In genomic region chr6:108796875-108797274, GRCh38 we compare ENCODE assay signal across 33 cellular contexts. TPM values are rescaled to one million over a fixed set of nuclear protein-coding genes. Genes with fewer than 3 reads are reported as not detected.
DNase-seq lines count a peak whose midpoint lies in the region; FAIRE-seq and TF ChIP-seq lines count a peak whose summit lies in the region.
"Had no signal": no experiment of that assay in that cellular context is flagged by ENCODE, and none has a peak within 500 bp of the region (broad histone marks: within the 10 kb centered on the region; RNA-seq: fewer than 3 reads in every experiment).

No MANE protein-coding gene starts in this region.

- peak; percentile 25 for FAIRE-seq in D721Med (lab: Jason Lieb, UNC)
- FAIRE-seq: colon, GM19239, H54, HTR-8/SVneo had no signal

- H3K27ac ChIP-seq in KOPT-K1 (ENCODE audit: low read depth, low read length, poor library complexity, severe bottlenecking): peak overlapping the region; percentile 81
- H3K27ac ChIP-seq in hepatocyte: peak overlapping the region; percentile 62
- H3K27ac ChIP-seq: C4-2B, epithelial cell of prostate, left ventricle myocardium inferior, psoas muscle, sigmoid colon had no signal

- H3K27me3 ChIP-seq in hepatocyte: no peaks in the 10 kb centered on the region
- H3K27me3 ChIP-seq: MG63, sigmoid colon had no signal

- H3K9me3 ChIP-seq in KOPT-K1 (ENCODE audit: insufficient read depth, low read length, poor library complexity, severe bottlenecking) (no peaks in the 10 kb centered on the region), hepatocyte (ENCODE audit: low read depth) (no peaks in the 10 kb centered on the region)
- H3K9me3 ChIP-seq: left ventricle myocardium inferior, MG63, psoas muscle, sigmoid colon had no signal

- H3K4me3 ChIP-seq in hepatocyte: no peak overlapping the region
- H3K4me3 ChIP-seq: left ventricle myocardium inferior, MG63, psoas muscle, sigmoid colon had no signal

- no peaks in the 10 kb centered on the region for H3K27me3 Mint-ChIP-seq in progenitor cell of endocrine pancreas
- H3K27me3 Mint-ChIP-seq: activated CD4-positive, alpha-beta T cell treated with anti-CD3 and anti-CD28 coated beads, Interleukin-2, amount 10 ng/mL, durations not matched to agents 7 days and 5 days; activated CD8-positive, alpha-beta memory T cell treated with anti-CD3 and anti-CD28 coated beads, Interleukin-2, amount 10 ng/mL, durations not matched to agents 7 days and 5 days; type B pancreatic cell had no signal

- H3K4me1 ChIP-seq in hepatocyte (ENCODE audit: insufficient read depth): peaks cover 56% of the 10 kb centered on the region

- peak overlapping the region; percentile 72 for H3K27ac Mint-ChIP-seq in progenitor cell of endocrine pancreas
- H3K27ac Mint-ChIP-seq: activated CD4-positive, alpha-beta T cell treated with anti-CD3 and anti-CD28 coated beads, Interleukin-2, amount 10 ng/mL, durations not matched to agents 7 days and 5 days; activated CD8-positive, alpha-beta memory T cell treated with anti-CD3 and anti-CD28 coated beads, Interleukin-2, amount 10 ng/mL, durations not matched to agents 7 days and 5 days; activated naive CD8-positive, alpha-beta T cell treated with anti-CD3 and anti-CD28 coated beads, Interleukin-2, amount 10 ng/mL, durations not matched to agents 7 days and 5 days had no signal

- H3K4me2 ChIP-seq in hepatocyte: no peak overlapping the region

- no peaks in the 10 kb centered on the region for H3K9me2 ChIP-seq in hepatocyte (replicated peaks; ENCODE audit: insufficient read depth)

- peaks cover 70% of the 10 kb centered on the region for H3K4me1 Mint-ChIP-seq in progenitor cell of endocrine pancreas (ENCODE audit: low read depth)

- WGBS in hepatocyte (ENCODE audit: low lambda C conversion rate, missing lambda C conversion rate): 58% methylated on average over 3 of the region's 3 CpGs

- H3K36me3 Mint-ChIP-seq in progenitor cell of endocrine pancreas (ENCODE audit: insufficient read depth): peaks cover 2% of the 10 kb centered on the region
- H3K36me3 Mint-ChIP-seq: activated CD8-positive, alpha-beta memory T cell treated with anti-CD3 and anti-CD28 coated beads, Interleukin-2, amount 10 ng/mL, durations not matched to agents 7 days and 5 days; type B pancreatic cell had no signal

- DNase-seq in D721Med (ENCODE audit: insufficient read length, low spot score): no peak
- no peak for DNase-seq in hepatocyte (ENCODE audit: low spot score)
- DNase-seq in progenitor cell of endocrine pancreas (ENCODE audit: low spot score, unreplicated experiment): no peak
- DNase-seq in ecto neural progenitor cell (ENCODE audit: low spot score): no peak
- no peak for DNase-seq in stimulated activated CD4-positive, alpha-beta T cell treated with anti-CD3 and anti-CD28 coated beads, Interleukin-2, amount 100 ng/mL, for 24 hours
- DNase-seq in cerebellum (ENCODE audit: low spot score): no peak
- DNase-seq: activated CD4-positive, alpha-beta T cell treated with anti-CD3 and anti-CD28 coated beads, Interleukin-2, amount 10 ng/mL, durations not matched to agents 7 days and 5 days; activated CD8-positive, alpha-beta memory T cell treated with anti-CD3 and anti-CD28 coated beads, Interleukin-2, amount 10 ng/mL, durations not matched to agents 7 days and 5 days; activated gamma-delta T cell treated with Interleukin-2 at 50 U/mL for 16 hours; activated naive CD8-positive, alpha-beta T cell treated with anti-CD3 and anti-CD28 coated beads, Interleukin-2, amount 10 ng/mL, durations not matched to agents 7 days and 5 days; activated T-cell treated with anti-CD3 and anti-CD28 coated beads, Interleukin-2, amount 50 U/mL, for 4 hours; aorta; effector CD4-positive, alpha-beta T cell; KBM-7; left ventricle myocardium inferior; MG63; NCI-H1105; NCI-H2029; NCI-H526; NK-92 treated with Interleukin-12 subunit alpha and Interleukin-12 subunit beta, amount 100 ng/mL, for 24 hours; PC-3; psoas muscle; Right ventricle myocardium superior; sigmoid colon; stimulated activated CD4-positive, alpha-beta T cell treated with anti-CD3 and anti-CD28 coated beads, Interleukin-4, amount 100 ng/mL, for 4 hours had no signal

- peaks cover 3% of the 10 kb centered on the region for H3K9me3 Mint-ChIP-seq in progenitor cell of endocrine pancreas (ENCODE audit: low read depth)
- H3K9me3 Mint-ChIP-seq: activated CD4-positive, alpha-beta T cell treated with anti-CD3 and anti-CD28 coated beads, Interleukin-2, amount 10 ng/mL, durations not matched to agents 7 days and 5 days; activated naive CD8-positive, alpha-beta T cell treated with anti-CD3 and anti-CD28 coated beads, Interleukin-2, amount 10 ng/mL, durations not matched to agents 7 days and 5 days; activated T-cell treated with anti-CD3 and anti-CD28 coated beads, Interleukin-2, amount 50 U/mL, for 4 hours; type B pancreatic cell had no signal

- TF ChIP-seq CTCF in D721Med (IDR thresholded peaks at IDR 0.05; ENCODE audit: insufficient read depth, missing control alignments) (no peak), hepatocyte (IDR thresholded peaks at IDR 0.05; ENCODE audit: poor library complexity) (no peak), progenitor cell of endocrine pancreas (IDR thresholded peaks at IDR 0.05; ENCODE audit: unreplicated experiment) (no peak)

- no peaks in the 10 kb centered on the region for H3K79me2 ChIP-seq in hepatocyte

- H3K36me3 ChIP-seq in KOPT-K1 (ENCODE audit: insufficient read depth, low read length): no peaks in the 10 kb centered on the region
- no peaks in the 10 kb centered on the region for H3K36me3 ChIP-seq in hepatocyte (replicated peaks; ENCODE audit: insufficient read depth, low read depth)
- H3K36me3 ChIP-seq: left ventricle myocardium inferior, MG63, sigmoid colon had no signal

- H4K20me1 ChIP-seq in hepatocyte (ENCODE audit: insufficient read depth, poor library complexity, severe bottlenecking): no peaks in the 10 kb centered on the region

- no peak overlapping the region for H2AFZ ChIP-seq in hepatocyte

- H3K4me3 Mint-ChIP-seq in progenitor cell of endocrine pancreas (ENCODE audit: low read depth): no peak overlapping the region
- H3K4me3 Mint-ChIP-seq: activated CD4-positive, alpha-beta T cell treated with anti-CD3 and anti-CD28 coated beads, Interleukin-2, amount 10 ng/mL, durations not matched to agents 7 days and 5 days; activated CD8-positive, alpha-beta memory T cell treated with anti-CD3 and anti-CD28 coated beads, Interleukin-2, amount 10 ng/mL, durations not matched to agents 7 days and 5 days; activated naive CD8-positive, alpha-beta T cell treated with anti-CD3 and anti-CD28 coated beads, Interleukin-2, amount 10 ng/mL, durations not matched to agents 7 days and 5 days; activated T-cell treated with anti-CD3 and anti-CD28 coated beads, Interleukin-2, amount 50 U/mL, for 4 hours; type B pancreatic cell had no signal

RNA-seq across cellular contexts. Expression of gene ARMC2, which starts 51.3 kb away (rescaled TPM):
- total RNA-seq in hepatocyte (1.8 and 2.8 TPM in 2 replicates), progenitor cell of endocrine pancreas (16.1 and 16.5 TPM in 2 replicates), cerebellum (22.7 TPM)
- 4.8 and 6.7 TPM in 2 replicates for polyA plus RNA-seq in hepatocyte
